16 cellular contexts compared by ENCODE assay signal in the genomic region with DNA sequence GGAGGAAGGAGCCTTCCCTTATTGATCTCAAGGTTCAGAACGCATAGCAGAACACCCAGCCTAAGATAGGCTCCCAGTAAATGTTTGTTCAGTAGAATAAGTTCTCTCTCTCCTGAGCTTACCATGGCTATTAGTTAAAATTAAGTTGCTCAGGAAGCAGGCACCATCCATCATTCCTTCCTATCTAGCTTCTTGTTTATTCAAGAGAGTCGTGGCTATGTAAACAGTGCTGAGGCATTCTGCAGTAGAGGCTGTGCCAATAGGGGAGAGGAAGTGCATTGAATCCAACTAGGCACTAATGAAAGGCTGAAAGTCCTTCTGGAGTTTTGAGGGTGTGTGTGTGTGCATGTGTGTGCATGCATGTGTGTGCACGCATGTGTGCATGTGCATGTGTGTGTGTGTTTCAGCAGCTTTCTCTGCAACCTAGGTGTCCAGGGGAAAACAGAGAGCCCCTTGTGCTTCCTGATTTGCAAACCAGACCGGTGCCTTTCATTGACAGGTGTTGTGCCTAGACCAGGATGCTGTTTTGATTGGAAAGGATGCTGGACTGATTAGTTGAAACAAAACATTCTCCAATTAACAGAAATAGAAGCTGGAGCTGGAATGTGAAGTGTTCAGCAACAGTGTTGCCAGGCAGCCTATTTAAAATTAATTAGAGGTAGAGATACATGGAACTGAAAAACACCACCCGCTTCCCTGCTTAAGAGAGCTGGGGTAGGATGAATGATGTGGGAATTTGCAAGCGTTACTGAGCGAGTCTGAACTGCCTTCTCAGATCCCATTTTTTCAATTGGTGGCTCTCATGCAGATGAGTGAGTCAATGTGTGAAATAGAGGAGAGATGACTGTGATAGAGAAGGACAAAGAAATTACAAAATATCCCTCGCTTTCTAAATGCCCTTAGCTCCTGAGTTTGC.
DNase-seq lines count a peak whose midpoint lies in the region; ATAC-seq, FAIRE-seq and TF ChIP-seq lines count a peak whose summit lies in the region.
"Had no signal": no experiment of that assay in that cellular context is flagged by ENCODE, and none has a peak within 500 bp of the region (broad histone marks: within the 10 kb centered on the region; RNA-seq: fewer than 3 reads in every experiment).

No MANE protein-coding gene starts in this region.

- no peaks in the 10 kb centered on the region for H3K4me1 Mint-ChIP-seq in Calu3 (ENCODE audit: low read depth, unreplicated experiment)
- H3K4me1 Mint-ChIP-seq: CD4-positive, CD25-positive, alpha-beta regulatory T cell had no signal

- peak overlapping the region in 1 of 4 donors; percentile 15 for H3K27ac ChIP-seq in pancreas
- H3K27ac ChIP-seq: HL-60, ovary had no signal

- no peak overlapping the region for H3K4me3 Mint-ChIP-seq in Calu3 (ENCODE audit: low read depth, unreplicated experiment)
- H3K4me3 Mint-ChIP-seq: CD4-positive, CD25-positive, alpha-beta regulatory T cell had no signal

- no peaks in the 10 kb centered on the region for H3K36me3 Mint-ChIP-seq in Calu3 (ENCODE audit: insufficient read depth, unreplicated experiment)
- H3K36me3 Mint-ChIP-seq: CD4-positive, CD25-positive, alpha-beta regulatory T cell had no signal

- no peaks in the 10 kb centered on the region for H3K27me3 ChIP-seq in pancreas
- H3K27me3 ChIP-seq: ovary had no signal

- H3K9me3 ChIP-seq in pancreas = no peaks in the 10 kb centered on the region
- H3K9me3 ChIP-seq: ovary had no signal

- H3K4me3 ChIP-seq in pancreas = no peak overlapping the region
- H3K4me3 ChIP-seq: coronary artery, ovary had no signal

- WGBS in pancreas, 2 donors = 15 to 21% methylated on average over 8 of the region's 8 CpGs

- no peaks in the 10 kb centered on the region for H3K36me3 ChIP-seq in pancreas
- H3K36me3 ChIP-seq: ovary had no signal

- TF ChIP-seq CTCF in pancreas (IDR thresholded peaks at IDR 0.05) = no peak
- TF ChIP-seq CTCF in Calu3 (IDR thresholded peaks at IDR 0.05; ENCODE audit: unreplicated experiment) = no peak

- intact Hi-C loops in pancreas (cut with DNase I) (no loop called here), Calu3 (cut with micrococcal nuclease; ENCODE audit: unreplicated experiment) (no loop called here)

- FAIRE-seq in HTR-8/SVneo (lab: Jason Lieb, UNC) (peak; percentile 9), pancreas (lab: Jason Lieb, UNC) (no peak)

- TF ChIP-seq POLR2A in erythroblast (IDR thresholded peaks at IDR 0.05; ENCODE audit: low read length) = no peak

- no peak for DNase-seq in HTR-8/SVneo (ENCODE audit: insufficient read length, low spot score)
- DNase-seq in NCI-H69 (lab: John Stamatoyannopoulos, UW) = peak; percentile 14
- DNase-seq in glomerular endothelial cell (ENCODE audit: extremely low read depth, low read depth, low spot score) = peak; percentile 64
- DNase-seq in pancreas = peak in 2 of 6 donors; percentile 8 to 29
- no peak for DNase-seq in erythroblast (lab: John Stamatoyannopoulos, UW)
- no peak for DNase-seq in NAMALWA (ENCODE audit: low spot score)
- no peak for DNase-seq in activated T-cell treated with anti-CD3 and anti-CD28 coated beads, Interleukin-2, amount 50 U/mL, for 48 hours
- DNase-seq in Calu3 = no peak
- DNase-seq: activated CD4-positive, alpha-beta T cell treated with anti-CD3 and anti-CD28 coated beads, Interleukin-2, amount 50 U/mL, for 4 hours; activated naive CD4-positive, alpha-beta T cell treated with anti-CD3 and anti-CD28 coated beads, Interleukin-2, amount 50 U/mL, for 16 hours; CD4-positive, CD25-positive, alpha-beta regulatory T cell; ovary; stimulated activated CD4-positive, alpha-beta T cell treated with anti-CD3 and anti-CD28 coated beads, Interleukin-2, amount 100 ng/mL, for 24 hours; stimulated activated naive CD8-positive, alpha-beta T cell treated with anti-CD3 and anti-CD28 coated beads, Interleukin-15, Interleukin-2, amounts not matched to agents 100 U/mL and 50 U/mL, for 24 hours had no signal

- CTCF ChIA-PET in Calu3 (lab: Charles Lee) = interaction anchor here (0.6 to 1.1 kb wide), 2 partner anchors 10 to 105 kb away, joined by 3 read pairs; no protein-coding TSS in a partner anchor

- BruUV-seq in Calu3 (replicated peaks; lab: Mats Ljungman, UMichigan) = no TSS peak

- H3K4me1 ChIP-seq in pancreas = peaks cover 0 to 7% (median 0%) of the 10 kb centered on the region in 3 donors

- no peak overlapping the region for H3K27ac Mint-ChIP-seq in Calu3 (ENCODE audit: unreplicated experiment)

- peaks cover 52% of the 10 kb centered on the region for H3K27me3 Mint-ChIP-seq in Calu3 (ENCODE audit: unreplicated experiment)

- ATAC-seq in pancreas = peak; percentile 88 to 98 (median 96)
- ATAC-seq: stimulated activated naive CD8-positive, alpha-beta T cell treated with anti-CD3 and anti-CD28 coated beads, Interleukin-15, Interleukin-2, amounts not matched to agents 100 U/mL and 50 U/mL, for 24 hours had no signal

- no peaks in the 10 kb centered on the region for H3K9me3 Mint-ChIP-seq in Calu3 (ENCODE audit: low read depth, unreplicated experiment)

Comparison
In these comparisons a context has a peak if more than half of its experiments do, and no peak if none do; other contexts are left out.
1. DNase-seq: peak in NCI-H69 (single experiment) and glomerular endothelial cell (single experiment); none in HTR-8/SVneo (single experiment), erythroblast (0 of 2), NAMALWA (single experiment), activated T-cell treated with anti-CD3 and anti-CD28 coated beads, Interleukin-2, amount 50 U/mL, for 48 hours (0 of 2) and Calu3 (single experiment).